12 cellular contexts compared by ENCODE assay signal in genomic region chr22:50192825-50193204, GRCh38. TPM values are rescaled to one million over a fixed set of nuclear protein-coding genes. Genes with fewer than 3 reads are reported as not detected.
DNase-seq lines count a peak whose midpoint lies in the region; ATAC-seq, FAIRE-seq and TF ChIP-seq lines count a peak whose summit lies in the region.
"Had no signal": no experiment of that assay in that cellular context is flagged by ENCODE, and none has a peak within 500 bp of the region (broad histone marks: within the 10 kb centered on the region; RNA-seq: fewer than 3 reads in every experiment).

No MANE protein-coding gene starts in this region.

- no peak for ATAC-seq in activated naive CD8-positive, alpha-beta T cell treated with anti-CD3 and anti-CD28 coated beads, Interleukin-2, amount 50 U/mL, for 24 hours
- ATAC-seq in HG03135 (IDR thresholded peaks at IDR 0.05; ENCODE audit: unreplicated experiment): no peak
- ATAC-seq: foreskin keratinocyte had no signal

- FAIRE-seq in small intestine (lab: Jason Lieb, UNC): no peak
- FAIRE-seq: bronchial epithelial cell had no signal

- H3K4me3 Mint-ChIP-seq in activated naive CD8-positive, alpha-beta T cell treated with anti-CD3 and anti-CD28 coated beads, Interleukin-2, amount 50 U/mL, for 24 hours: peak overlapping the region; percentile 82

- H3K4me3 ChIP-seq in small intestine (ENCODE audit: low read depth in 1 of 2, low read length in 2 of 2): peak overlapping the region in 1 of 2 donors; percentile 4
- H3K4me3 ChIP-seq: PC-9, prostate gland had no signal

- no peaks in the 10 kb centered on the region for H3K4me1 ChIP-seq in small intestine (ENCODE audit: control insufficient read depth in 2 of 2, insufficient read depth in 1 of 2, low read depth in 1 of 2, low read length in 1 of 2)

- peak overlapping the region; percentile 38 to 96 for H3K27ac ChIP-seq in small intestine (ENCODE audit: low read depth in 1 of 2, low read length in 1 of 2)
- H3K27ac ChIP-seq: PC-9 had no signal

- no peaks in the 10 kb centered on the region for H3K27me3 Mint-ChIP-seq in activated naive CD8-positive, alpha-beta T cell treated with anti-CD3 and anti-CD28 coated beads, Interleukin-2, amount 50 U/mL, for 24 hours

- peaks cover 9 to 13% of the 10 kb centered on the region in 2 donors for H3K36me3 ChIP-seq in small intestine (ENCODE audit: control insufficient read depth in 2 of 2, insufficient read depth in 2 of 2, low read length in 2 of 2)

- H3K9me3 Mint-ChIP-seq in activated naive CD8-positive, alpha-beta T cell treated with anti-CD3 and anti-CD28 coated beads, Interleukin-2, amount 50 U/mL, for 24 hours: no peaks in the 10 kb centered on the region

- DNase-seq in GM20000 (ENCODE audit: low spot score) (peak; percentile 52), T-helper 9 cell (peak; percentile 54), small intestine (no peak), SHP77 treated with DMSO at 0.1 percent for 48 hours (lab: John Stamatoyannopoulos, UW) (no peak), amygdala (lab: John Stamatoyannopoulos, UW) (no peak)
- peak; percentile 41 for DNase-seq in activated naive CD8-positive, alpha-beta T cell treated with anti-CD3 and anti-CD28 coated beads, Interleukin-2, amount 50 U/mL, for 24 hours
- DNase-seq: foreskin keratinocyte, NCI-H1694, PC-9 had no signal

- H3K27me3 ChIP-seq in small intestine (ENCODE audit: control insufficient read depth in 2 of 2, insufficient read depth in 2 of 2, low read length in 2 of 2): no peaks in the 10 kb centered on the region
- H3K27me3 ChIP-seq: foreskin keratinocyte had no signal

- WGBS in small intestine, 3 donors: 33 to 62% (median 54%) methylated on average over 9 to 13 of the region's 13 CpGs

- no peak for TF ChIP-seq CTCF in GM20000 (IDR thresholded peaks at IDR 0.05; ENCODE audit: extremely low read depth, missing control alignments)

- H3K27ac Mint-ChIP-seq in activated naive CD8-positive, alpha-beta T cell treated with anti-CD3 and anti-CD28 coated beads, Interleukin-2, amount 50 U/mL, for 24 hours: peak overlapping the region; percentile 94

- peaks cover 11% of the 10 kb centered on the region for H3K36me3 Mint-ChIP-seq in activated naive CD8-positive, alpha-beta T cell treated with anti-CD3 and anti-CD28 coated beads, Interleukin-2, amount 50 U/mL, for 24 hours (ENCODE audit: low read depth)

- H3K4me1 Mint-ChIP-seq in activated naive CD8-positive, alpha-beta T cell treated with anti-CD3 and anti-CD28 coated beads, Interleukin-2, amount 50 U/mL, for 24 hours: peaks cover 50% of the 10 kb centered on the region

- H3K9me3 ChIP-seq in small intestine (ENCODE audit: control insufficient read depth, low read depth): no peaks in the 10 kb centered on the region
- H3K9me3 ChIP-seq: prostate gland had no signal

RNA-seq across cellular contexts. Expression of gene TRABD, which starts 7.1 kb away (rescaled TPM):
- 10 to 100 TPM; 63.1 to 84.6 (median 70.8) TPM for polyA plus RNA-seq in small intestine

RNA-seq across cellular contexts. Expression of gene SELENOO, which starts 8.0 kb away (rescaled TPM):
- 10 to 100 TPM; 23.6 to 94.6 (median 90.8) TPM for polyA plus RNA-seq in small intestine

RNA-seq across cellular contexts. Expression of gene PANX2, which starts 22.3 kb away (rescaled TPM):
- under 1 TPM in 1 of 3 donors, not detected in 2; 0.36 TPM for polyA plus RNA-seq in small intestine

RNA-seq across cellular contexts. Expression of gene TUBGCP6, which starts 52.0 kb away (rescaled TPM):
- 10 to 100 TPM; 23.0 to 55.5 (median 44.6) TPM for polyA plus RNA-seq in small intestine

RNA-seq across cellular contexts. Expression of gene HDAC10, which starts 58.2 kb away (rescaled TPM):
- polyA plus RNA-seq in small intestine: 10 to 100 TPM; 15.9 to 27.6 (median 27.5) TPM

Comparison
In these comparisons a context has a peak if more than half of its experiments do, and no peak if none do; other contexts are left out.
1. DNase-seq: peak in GM20000 (single experiment), T-helper 9 cell (single experiment) and activated naive CD8-positive, alpha-beta T cell treated with anti-CD3 and anti-CD28 coated beads, Interleukin-2, amount 50 U/mL, for 24 hours (single experiment); none in small intestine (single experiment), SHP77 treated with DMSO at 0.1 percent for 48 hours (single experiment) and amygdala (0 of 56).